Comparison of ENCODE assay signal across 19 cellular contexts in the genomic region with DNA sequence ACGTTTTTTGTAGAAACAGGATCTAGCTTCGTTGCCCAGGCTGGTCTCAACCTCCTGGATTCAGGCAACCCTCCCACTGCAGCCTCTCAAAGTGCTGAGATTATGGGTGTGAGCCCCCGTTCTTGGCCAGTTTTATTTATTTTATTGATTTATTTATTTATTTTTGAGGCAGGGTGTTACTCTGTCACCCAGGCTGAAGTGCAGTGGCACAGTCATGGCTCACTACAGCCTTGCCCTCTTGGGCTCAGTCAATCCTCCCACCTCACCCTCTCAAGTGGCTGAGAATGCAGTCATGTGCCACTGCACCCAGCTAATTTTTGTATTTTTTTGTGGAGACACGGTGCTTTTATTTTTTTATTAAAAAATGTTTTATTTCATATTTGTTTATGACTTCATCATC.
DNase-seq lines count a peak whose midpoint lies in the region; ATAC-seq, FAIRE-seq and TF ChIP-seq lines count a peak whose summit lies in the region.
"Had no signal": no experiment of that assay in that cellular context is flagged by ENCODE, and none has a peak within 500 bp of the region (broad histone marks: within the 10 kb centered on the region; RNA-seq: fewer than 3 reads in every experiment).

No MANE protein-coding gene starts in this region.

- H3K9me2 ChIP-seq in OCI-LY1 (ENCODE audit: low read depth, low read length) = no peaks in the 10 kb centered on the region

- 35% methylated on average over 4 of the region's 4 CpGs for WGBS in HepG2 (ENCODE audit: low lambda C conversion rate)
- whole genome bisulfite sequencing in thyroid gland, 2 donors = 70 to 74% methylated on average over 4 of the region's 4 CpGs
- 75 to 87% methylated on average over 4 of the region's 4 CpGs for WGBS in esophagus squamous epithelium, 2 donors

- H3K4me2 ChIP-seq in OCI-LY1 (ENCODE audit: low read length) (no peak overlapping the region), HepG2 (ENCODE audit: low read depth, low read length) (no peak overlapping the region)
- H3K4me2 ChIP-seq: BLaER1 had no signal

- TF ChIP-seq CTCF in OCI-LY1 (IDR thresholded peaks at IDR 0.05; ENCODE audit: low read length) = no peak
- no peak for TF ChIP-seq CTCF in HepG2 (CRISPR knock-in tag; IDR thresholded peaks at IDR 0.05)
- TF ChIP-seq CTCF in thyroid gland (IDR thresholded peaks at IDR 0.05) = no peak
- no peak for TF ChIP-seq CTCF in esophagus squamous epithelium (IDR thresholded peaks at IDR 0.05)

- H3K27me3 Mint-ChIP-seq in activated T-helper 1 cell treated with anti-CD3 and anti-CD28 coated beads, Interleukin-12 subunit alpha, Interleukin-12 subunit beta, Interleukin-2, Interleukin-4 antibody, amounts not matched to agents 30 ng/mL and 10 ng/mL and 1 ng/mL, durations not matched to agents 14 hours and 24 hours and 36 hours (ENCODE audit: insufficient read depth) = no peaks in the 10 kb centered on the region
- H3K27me3 Mint-ChIP-seq: B cell; CD4-positive, CD25-positive, alpha-beta regulatory T cell had no signal

- no peaks in the 10 kb centered on the region for H3K4me1 Mint-ChIP-seq in activated T-helper 1 cell treated with anti-CD3 and anti-CD28 coated beads, Interleukin-12 subunit alpha, Interleukin-12 subunit beta, Interleukin-2, Interleukin-4 antibody, amounts not matched to agents 30 ng/mL and 10 ng/mL and 1 ng/mL, durations not matched to agents 14 hours and 24 hours and 36 hours (ENCODE audit: low read depth)

- H3K27ac ChIP-seq in OCI-LY1 (ENCODE audit: low read depth, low read length, poor library complexity, severe bottlenecking) = peak overlapping the region; percentile 73
- H3K27ac ChIP-seq in HepG2 (ENCODE audit: extremely low read length, insufficient read depth, low read length) = peak overlapping the region; percentile 74
- no peak overlapping the region for H3K27ac ChIP-seq in thyroid gland
- H3K27ac ChIP-seq in esophagus squamous epithelium = no peak overlapping the region
- H3K27ac ChIP-seq: BLaER1, C4-2B had no signal

- H3K9me3 Mint-ChIP-seq in activated T-helper 1 cell treated with anti-CD3 and anti-CD28 coated beads, Interleukin-12 subunit alpha, Interleukin-12 subunit beta, Interleukin-2, Interleukin-4 antibody, amounts not matched to agents 30 ng/mL and 10 ng/mL and 1 ng/mL, durations not matched to agents 14 hours and 24 hours and 36 hours = no peaks in the 10 kb centered on the region
- H3K9me3 Mint-ChIP-seq: CD8-positive, alpha-beta T cell had no signal

- FAIRE-seq in HepG2 (lab: Jason Lieb, UNC) = no peak
- FAIRE-seq: G401.6, H54 had no signal

- peak; percentile 54 for ATAC-seq in HepG2
- ATAC-seq: CD8-positive, alpha-beta T cell had no signal

- H3K4me3 Mint-ChIP-seq in activated T-helper 1 cell treated with anti-CD3 and anti-CD28 coated beads, Interleukin-12 subunit alpha, Interleukin-12 subunit beta, Interleukin-2, Interleukin-4 antibody, amounts not matched to agents 30 ng/mL and 10 ng/mL and 1 ng/mL, durations not matched to agents 14 hours and 24 hours and 36 hours = no peak overlapping the region
- H3K4me3 Mint-ChIP-seq: B cell; CD4-positive, CD25-positive, alpha-beta regulatory T cell; CD8-positive, alpha-beta T cell; HFFc6 had no signal

- in situ Hi-C loops in HepG2 (cut with HindIII; ENCODE audit: extremely low pct_ligation_motif_present, low pct_unique_long_range_greater_than_20kb) = no loop called here

- no peaks in the 10 kb centered on the region for H4K20me1 ChIP-seq in OCI-LY1 (ENCODE audit: insufficient read depth, low read length)
- no peaks in the 10 kb centered on the region for H4K20me1 ChIP-seq in HepG2 (ENCODE audit: insufficient read depth, low read length)
- H4K20me1 ChIP-seq: BLaER1 had no signal

- POLR2A ChIA-PET in HepG2 (lab: Yijun Ruan, JAX) = interaction anchor here (0.9 to 3.1 kb wide), 7 partner anchors 13 to 81 kb away, joined by 3 to 12 read pairs (median 4); a partner anchor contains a TSS

- TF ChIP-seq EP300 in HepG2 (IDR thresholded peaks at IDR 0.05; ENCODE audit: low read depth in 2 of 2, low read length in 2 of 2) (0 out of 4 replicates have a peak, but pooled peaks of 1 of the 2 experiments have one; percentile 7), HepG2 (CRISPR knock-in tag; IDR thresholded peaks at IDR 0.05; ENCODE audit: borderline replicate concordance) (no peak)

- no peak overlapping the region for H3K4me3 ChIP-seq in OCI-LY1 (ENCODE audit: low read depth, low read length, poor library complexity, severe bottlenecking)
- no peak overlapping the region for H3K4me3 ChIP-seq in HepG2 (replicated peaks in 1 of 3; ENCODE audit: insufficient read depth in 1 of 3, low read depth in 2 of 3, low read length in 3 of 3)
- no peak overlapping the region for H3K4me3 ChIP-seq in thyroid gland (replicated peaks in 1 of 3)
- H3K4me3 ChIP-seq in esophagus squamous epithelium = no peak overlapping the region
- H3K4me3 ChIP-seq: BLaER1, HAP-1 had no signal

- H2AFZ ChIP-seq in OCI-LY1 (ENCODE audit: low read length) (no peak overlapping the region), HepG2 (ENCODE audit: low read length) (no peak overlapping the region)

- no peak overlapping the region for H3K27ac Mint-ChIP-seq in activated T-helper 1 cell treated with anti-CD3 and anti-CD28 coated beads, Interleukin-12 subunit alpha, Interleukin-12 subunit beta, Interleukin-2, Interleukin-4 antibody, amounts not matched to agents 30 ng/mL and 10 ng/mL and 1 ng/mL, durations not matched to agents 14 hours and 24 hours and 36 hours
- H3K27ac Mint-ChIP-seq: B cell; CD4-positive, CD25-positive, alpha-beta regulatory T cell; CD8-positive, alpha-beta T cell; HFFc6 had no signal

- no peaks in the 10 kb centered on the region for H3K9me3 ChIP-seq in OCI-LY1 (ENCODE audit: low read length)
- H3K9me3 ChIP-seq in HepG2 (ENCODE audit: low read length) = no peaks in the 10 kb centered on the region
- H3K9me3 ChIP-seq in thyroid gland = no peaks in the 10 kb centered on the region
- no peaks in the 10 kb centered on the region for H3K9me3 ChIP-seq in esophagus squamous epithelium
- H3K9me3 ChIP-seq: BLaER1, Caco-2, HAP-1 had no signal

- TF ChIP-seq POLR2A in HepG2 (IDR thresholded peaks at IDR 0.05; ENCODE audit: insufficient read depth in 1 of 2, low read depth in 2 of 2, low read length in 2 of 2) (no peak), thyroid gland (IDR thresholded peaks at IDR 0.05) (no peak), esophagus squamous epithelium (IDR thresholded peaks at IDR 0.05) (no peak)

- H3K4me1 ChIP-seq in OCI-LY1 (ENCODE audit: insufficient read depth, low read length, severe bottlenecking) = peaks cover 30% of the 10 kb centered on the region
- H3K4me1 ChIP-seq in HepG2 (ENCODE audit: insufficient read depth, low read length) = peaks cover 45% of the 10 kb centered on the region
- H3K4me1 ChIP-seq in thyroid gland = peaks cover 0 to 8% of the 10 kb centered on the region in 2 donors
- peaks cover 0 to 19% (median 5%) of the 10 kb centered on the region in 3 donors for H3K4me1 ChIP-seq in esophagus squamous epithelium
- H3K4me1 ChIP-seq: BLaER1, Caco-2, HAP-1 had no signal

- H3K27me3 ChIP-seq in OCI-LY1 (ENCODE audit: insufficient read depth, low read length) = no peaks in the 10 kb centered on the region
- no peaks in the 10 kb centered on the region for H3K27me3 ChIP-seq in HepG2 (ENCODE audit: control insufficient read depth in 1 of 2, insufficient read depth in 2 of 2, low read length in 2 of 2)
- H3K27me3 ChIP-seq in thyroid gland = no peaks in the 10 kb centered on the region
- no peaks in the 10 kb centered on the region for H3K27me3 ChIP-seq in esophagus squamous epithelium
- H3K27me3 ChIP-seq: BLaER1 had no signal

- no peak overlapping the region for H3K9ac ChIP-seq in OCI-LY1 (ENCODE audit: low read length)
- no peak overlapping the region for H3K9ac ChIP-seq in HepG2 (ENCODE audit: insufficient read depth, low read depth, low read length)
- H3K9ac ChIP-seq: BLaER1 had no signal

- no peak for DNase-seq in HepG2 (ENCODE audit: low spot score)
- DNase-seq in thyroid gland = peak; percentile 42 to 58
- no peak for DNase-seq in esophagus squamous epithelium (lab: John Stamatoyannopoulos, UW)
- DNase-seq in activated T-helper 1 cell treated with anti-CD3 and anti-CD28 coated beads, Interleukin-12 subunit alpha, Interleukin-12 subunit beta, Interleukin-2, Interleukin-4 antibody, amounts not matched to agents 30 ng/mL and 10 ng/mL and 1 ng/mL, durations not matched to agents 14 hours and 24 hours and 36 hours (ENCODE audit: low spot score) = no peak
- no peak for DNase-seq in T-helper 9 cell
- DNase-seq: Caco-2; CD4-positive, CD25-positive, alpha-beta regulatory T cell; CD8-positive, alpha-beta T cell; DMS153; DND-41; GOT3; HFFc6 had no signal

- TF ChIP-seq RAD21 in HepG2 (CRISPR knock-in tag; IDR thresholded peaks at IDR 0.05) = no peak

- no peaks in the 10 kb centered on the region for H3K79me2 ChIP-seq in OCI-LY1 (ENCODE audit: insufficient read depth, low read length)
- no peaks in the 10 kb centered on the region for H3K79me2 ChIP-seq in HepG2 (ENCODE audit: insufficient read depth, low read length)

- intact Hi-C loops in HepG2 (cut with micrococcal nuclease; ENCODE audit: unreplicated experiment) = no loop called here
- intact Hi-C loops in thyroid gland (cut with DNase I) = no loop called here
- intact Hi-C loops in esophagus squamous epithelium (cut with DNase I) = no loop called here
- intact Hi-C loops in activated T-helper 1 cell treated with anti-CD3 and anti-CD28 coated beads, Interleukin-12 subunit alpha, Interleukin-12 subunit beta, Interleukin-2, Interleukin-4 antibody, amounts not matched to agents 30 ng/mL and 10 ng/mL and 1 ng/mL, durations not matched to agents 14 hours and 24 hours and 36 hours (cut with micrococcal nuclease) = no loop called here

- H3K36me3 ChIP-seq in OCI-LY1 (ENCODE audit: insufficient read depth, low read length) (no peaks in the 10 kb centered on the region), HepG2 (replicated peaks in 1 of 2; ENCODE audit: control insufficient read depth in 1 of 2, insufficient read depth in 2 of 2, low read length in 2 of 2) (no peaks in the 10 kb centered on the region), thyroid gland (no peaks in the 10 kb centered on the region), esophagus squamous epithelium (no peaks in the 10 kb centered on the region)
- H3K36me3 ChIP-seq: BLaER1, HAP-1 had no signal

- no peaks in the 10 kb centered on the region for H3K36me3 Mint-ChIP-seq in activated T-helper 1 cell treated with anti-CD3 and anti-CD28 coated beads, Interleukin-12 subunit alpha, Interleukin-12 subunit beta, Interleukin-2, Interleukin-4 antibody, amounts not matched to agents 30 ng/mL and 10 ng/mL and 1 ng/mL, durations not matched to agents 14 hours and 24 hours and 36 hours (ENCODE audit: low read depth)
- H3K36me3 Mint-ChIP-seq: CD4-positive, CD25-positive, alpha-beta regulatory T cell; CD8-positive, alpha-beta T cell had no signal

- H3F3A ChIP-seq in OCI-LY1 (ENCODE audit: insufficient read depth, low read length) = peaks cover 3% of the 10 kb centered on the region; the same call in 1 of the 2 replicates

- CTCF ChIA-PET in HepG2 (lab: Yijun Ruan, JAX; ENCODE audit: low intra/inter-chr PET ratio, low total read pairs) = no interaction called here

- BruUV-seq in HepG2 (replicated peaks; lab: Mats Ljungman, UMichigan) = no TSS peak

TF ChIP-seq in HepG2, 621 proteins besides CTCF, POLR2A, EP300 and RAD21 (continues in another document):
- TF ChIP-seq RORA (CRISPR knock-in tag; IDR thresholded peaks at IDR 0.05) = 0 out of 2 replicates have a peak, but pooled peaks have one; percentile 54

Comparison
In these comparisons a context has a peak if more than half of its experiments do, and no peak if none do; other contexts are left out.
1. H3K27ac ChIP-seq: peak in OCI-LY1 (single experiment) and HepG2 (single experiment); none in thyroid gland (0 of 3) and esophagus squamous epithelium (0 of 4).
2. DNase-seq: peak in thyroid gland (2 of 2); none in HepG2 (single experiment), esophagus squamous epithelium (single experiment), activated T-helper 1 cell treated with anti-CD3 and anti-CD28 coated beads, Interleukin-12 subunit alpha, Interleukin-12 subunit beta, Interleukin-2, Interleukin-4 antibody, amounts not matched to agents 30 ng/mL and 10 ng/mL and 1 ng/mL, durations not matched to agents 14 hours and 24 hours and 36 hours (single experiment) and T-helper 9 cell (single experiment).